6 cellular contexts compared by ENCODE assay signal in the genomic region with DNA sequence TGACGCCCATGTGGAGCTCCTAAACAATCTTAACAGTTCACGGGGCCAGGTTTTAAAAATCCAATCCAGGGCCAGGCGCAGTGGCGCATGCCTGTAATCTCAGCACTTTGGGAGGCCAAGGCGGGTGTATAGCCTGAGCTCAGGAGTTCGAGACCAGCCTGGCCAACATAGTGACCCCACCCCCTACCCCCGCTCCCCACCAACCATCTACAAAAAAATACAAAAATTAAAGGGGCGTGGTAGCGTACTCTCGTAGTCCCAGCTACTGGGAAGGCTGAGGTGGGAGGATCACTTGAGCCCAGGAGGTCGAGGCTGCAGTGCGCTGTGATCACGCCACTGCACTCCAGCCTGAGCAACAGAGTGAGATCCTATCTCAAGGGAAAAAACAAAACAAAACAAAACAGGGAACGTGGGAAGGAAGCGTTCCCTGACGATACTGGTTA. TPM values are rescaled to one million over a fixed set of nuclear protein-coding genes. Genes with fewer than 3 reads are reported as not detected.
DNase-seq lines count a peak whose midpoint lies in the region; ATAC-seq and TF ChIP-seq lines count a peak whose summit lies in the region.

No MANE protein-coding gene starts in this region.

- TF ChIP-seq CTCF in RWPE2 (IDR thresholded peaks at IDR 0.05; ENCODE audit: poor library complexity, severe bottlenecking), result no peak
- TF ChIP-seq CTCF in fibroblast of pulmonary artery (IDR thresholded peaks at IDR 0.05; ENCODE audit: low read length, missing control alignments), result no peak

- H3K36me3 ChIP-seq in RWPE2 (ENCODE audit: low read depth), result peaks cover 23% of the 10 kb centered on the region
- peaks cover 10 to 22% of the 10 kb centered on the region in 2 donors for H3K36me3 ChIP-seq in stomach smooth muscle (ENCODE audit: control insufficient read depth in 2 of 2, insufficient read depth in 2 of 2, low read length in 2 of 2)

- DNase-seq in RWPE2 (ENCODE audit: low spot score) (no peak), fibroblast of pulmonary artery (ENCODE audit: low read depth) (no peak), occipital lobe (lab: John Stamatoyannopoulos, UW) (no peak)

- peaks cover 6% of the 10 kb centered on the region for H3K4me1 ChIP-seq in RWPE2 (ENCODE audit: insufficient read depth, poor library complexity, severe bottlenecking)
- H3K4me1 ChIP-seq in stomach smooth muscle (ENCODE audit: control insufficient read depth, insufficient read depth, low read length), result peaks cover 30% of the 10 kb centered on the region

- no peak; the same call in 2 of the 3 replicates for ATAC-seq in RWPE2 (ENCODE audit: low read depth)
- no peak for ATAC-seq in GM19328 (IDR thresholded peaks at IDR 0.05; ENCODE audit: unreplicated experiment)
- ATAC-seq in GM21515 (IDR thresholded peaks at IDR 0.05; ENCODE audit: unreplicated experiment), result no peak

- H3K27me3 ChIP-seq in RWPE2 (ENCODE audit: insufficient read depth, poor library complexity, severe bottlenecking), result no peaks in the 10 kb centered on the region
- H3K27me3 ChIP-seq in stomach smooth muscle (ENCODE audit: control insufficient read depth in 1 of 2, insufficient read depth in 2 of 2, low read length in 2 of 2), result peaks cover 0 to 2% of the 10 kb centered on the region in 2 donors

- peak overlapping the region; percentile 85 to 98 for H3K9ac ChIP-seq in stomach smooth muscle (ENCODE audit: low read length in 2 of 2)

- H3K27ac ChIP-seq in RWPE2 (ENCODE audit: poor library complexity, severe bottlenecking), result peak overlapping the region; percentile 45
- peak overlapping the region; percentile 96 for H3K27ac ChIP-seq in stomach smooth muscle (ENCODE audit: low read length)

- H3K4me3 ChIP-seq in RWPE2 (ENCODE audit: severe bottlenecking) (peak overlapping the region; percentile 91), fibroblast of pulmonary artery (replicated peaks; ENCODE audit: low read depth, low read length) (peak overlapping the region; percentile 74), stomach smooth muscle (ENCODE audit: low read length in 2 of 2) (peak overlapping the region; percentile 80 to 91)

- no peaks in the 10 kb centered on the region for H3K9me3 ChIP-seq in RWPE2 (ENCODE audit: severe bottlenecking)
- no peaks in the 10 kb centered on the region for H3K9me3 ChIP-seq in stomach smooth muscle (ENCODE audit: control insufficient read depth in 2 of 2, low read length in 2 of 2)

RNA-seq across cellular contexts. Expression of gene SART1, which starts 0.7 kb away (rescaled TPM):
- 22.1 TPM for total RNA-seq in occipital lobe

RNA-seq across cellular contexts. Expression of gene TSGA10IP, which starts 15.6 kb away (rescaled TPM):
- total RNA-seq in occipital lobe, result not detected

RNA-seq across cellular contexts. Expression of gene EIF1AD, which starts 41.1 kb away (rescaled TPM):
- 20.7 TPM for total RNA-seq in occipital lobe

RNA-seq across cellular contexts. Expression of gene BANF1, which starts 41.5 kb away (rescaled TPM):
- 16.7 TPM for total RNA-seq in occipital lobe

RNA-seq across cellular contexts. Expression of gene DRAP1, which starts 41.6 kb away (rescaled TPM):
- total RNA-seq in occipital lobe, result 50.4 TPM
